ENCODE assay signal across 9 cellular contexts in genomic region chr18:48781990-48782368, GRCh38.
DNase-seq lines count a peak whose midpoint lies in the region; ATAC-seq, FAIRE-seq and TF ChIP-seq lines count a peak whose summit lies in the region.
"Had no signal": no experiment of that assay in that cellular context is flagged by ENCODE, and none has a peak within 500 bp of the region (broad histone marks: within the 10 kb centered on the region; RNA-seq: fewer than 3 reads in every experiment).

No MANE protein-coding gene starts in this region.

- FAIRE-seq in K562 (lab: Jason Lieb, UNC): no peak

- peak overlapping the region; percentile 32; the same call in 1 of the 2 replicates for H3K4me2 ChIP-seq in K562 (ENCODE audit: insufficient read depth, low read length)

- no peak overlapping the region for H3K4me3 ChIP-seq in K562
- H3K4me3 ChIP-seq in right cardiac atrium (ENCODE audit: low read length): no peak overlapping the region
- H3K4me3 ChIP-seq in ovary: no peak overlapping the region
- H3K4me3 ChIP-seq in upper lobe of left lung: no peak overlapping the region
- H3K4me3 ChIP-seq in A673 (ENCODE audit: low read depth, low read length, poor library complexity, severe bottlenecking): no peak overlapping the region

- no peak overlapping the region; the same call in 1 of the 2 replicates for H2AFZ ChIP-seq in K562 (ENCODE audit: low read depth, low read length)

- H3K36me3 ChIP-seq in K562 (ENCODE audit: control insufficient read depth, insufficient read depth, low read length): no peaks in the 10 kb centered on the region
- no peaks in the 10 kb centered on the region for H3K36me3 ChIP-seq in ovary
- peaks cover 0 to 4% (median 1%) of the 10 kb centered on the region in 4 donors for H3K36me3 ChIP-seq in upper lobe of left lung
- H3K36me3 ChIP-seq in A673 (ENCODE audit: insufficient read depth, low read length, poor library complexity, severe bottlenecking): no peaks in the 10 kb centered on the region

- peaks cover 24% of the 10 kb centered on the region for H4K20me1 ChIP-seq in K562 (replicated peaks; ENCODE audit: control insufficient read depth, insufficient read depth, low read length)

- H3K9ac ChIP-seq in K562 (ENCODE audit: insufficient read depth in 1 of 2, low read depth in 2 of 2, low read length in 2 of 2): peak overlapping the region; percentile 16 to 40; a peak in 1 of 4 replicates

- intact Hi-C loops in K562 (cut with micrococcal nuclease) (loop anchor here (2.0 to 10.0 kb wide), 3 partner anchors 113 to 397 kb away; no protein-coding TSS in a partner anchor), right cardiac atrium (cut with DNase I) (loop anchor here in 3 of 4 donors (2.0 to 10.0 kb wide), 6 partner anchors 45 to 393 kb away; no protein-coding TSS in a partner anchor), ovary (cut with DNase I) (loop anchor here in 2 of 4 donors (10.0 kb wide), 1 partner anchor 163 kb away; no protein-coding TSS in a partner anchor), A673 (cut with micrococcal nuclease; ENCODE audit: unreplicated experiment) (no loop called here)

- H3K27ac ChIP-seq in K562 (ENCODE audit: extremely low read depth, low read depth, low read length): peak overlapping the region; percentile 65; the same call in 2 of the 3 replicates
- H3K27ac ChIP-seq in right cardiac atrium (ENCODE audit: low read length): peak overlapping the region; percentile 99
- peak overlapping the region; percentile 42 to 86 for H3K27ac ChIP-seq in ovary
- H3K27ac ChIP-seq in upper lobe of left lung: peak overlapping the region; percentile 75 to 86 (median 83)
- H3K27ac ChIP-seq in A673 (ENCODE audit: low read depth, low read length, poor library complexity, severe bottlenecking): no peak overlapping the region

- H3K9me3 ChIP-seq in K562 (replicated peaks; ENCODE audit: control insufficient read depth, insufficient read depth, low read depth, low read length) (no peaks in the 10 kb centered on the region), right cardiac atrium (ENCODE audit: control insufficient read depth, low read length) (no peaks in the 10 kb centered on the region), ovary (no peaks in the 10 kb centered on the region), upper lobe of left lung (no peaks in the 10 kb centered on the region), A673 (ENCODE audit: low read depth, low read length, poor library complexity, severe bottlenecking) (no peaks in the 10 kb centered on the region)

- H3K4me1 ChIP-seq in K562 (replicated peaks in 1 of 2; ENCODE audit: control insufficient read depth in 2 of 2, insufficient read depth in 2 of 2, low read length in 2 of 2) (peaks cover 18 to 38% of the 10 kb centered on the region in 2 experiments), right cardiac atrium (ENCODE audit: control insufficient read depth, insufficient read depth, low read length) (peaks cover 49% of the 10 kb centered on the region), ovary (ENCODE audit: insufficient read depth) (peaks cover 32% of the 10 kb centered on the region), upper lobe of left lung (peaks cover 60 to 79% (median 70%) of the 10 kb centered on the region in 4 donors), A673 (ENCODE audit: insufficient read depth, low read length, poor library complexity, severe bottlenecking) (peaks cover 6% of the 10 kb centered on the region)

- WGBS in K562 (ENCODE audit: insufficient coverage, low coverage, missing lambda C conversion rate): 67% methylated on average over 2 of the region's 2 CpGs
- 19% methylated on average over 2 of the region's 2 CpGs for WGBS in right cardiac atrium
- 41 to 53% (median 44%) methylated on average over 2 of the region's 2 CpGs for WGBS in ovary, 3 donors
- WGBS in upper lobe of left lung, 2 donors: 72% methylated on average over 2 of the region's 2 CpGs; no CpG with 5 or more reads in 1 of the 2 donors

- POLR2A ChIA-PET in K562 (lab: Yijun Ruan, JAX): interaction anchor here (0.7 to 1.0 kb wide), 2 partner anchors 15 to 95 kb away, joined by 3 to 4 read pairs; no protein-coding TSS in a partner anchor
- POLR2A ChIA-PET in A673 (lab: Charles Lee; ENCODE audit: low non-redundant PET): no interaction called here

- no peak for TF ChIP-seq CTCF in K562 (IDR thresholded peaks at IDR 0.05 in 2 of 3, conservative IDR thresholded peaks at IDR 0.05 in 1 of 3; ENCODE audit: insufficient read depth in 2 of 3, low read depth in 1 of 3, low read length in 3 of 3)
- TF ChIP-seq CTCF in ovary (IDR thresholded peaks at IDR 0.05): no peak
- no peak for TF ChIP-seq CTCF in upper lobe of left lung (IDR thresholded peaks at IDR 0.05)
- TF ChIP-seq CTCF in A673 (conservative IDR thresholded peaks at IDR 0.05; ENCODE audit: low read depth, low read length): no peak

- H3K79me2 ChIP-seq in K562 (ENCODE audit: control insufficient read depth, insufficient read depth, low read length): no peaks in the 10 kb centered on the region

- H3K9me1 ChIP-seq in K562 (ENCODE audit: control insufficient read depth, insufficient read depth, low read length): no peaks in the 10 kb centered on the region

- TF ChIP-seq POLR2A in K562 (conservative IDR thresholded peaks at IDR 0.05) (no peak), ovary (IDR thresholded peaks at IDR 0.05) (no peak), upper lobe of left lung (IDR thresholded peaks at IDR 0.05) (no peak)

- no peaks in the 10 kb centered on the region for H3K27me3 ChIP-seq in K562 (ENCODE audit: control insufficient read depth in 2 of 2, insufficient read depth in 2 of 2, low read length in 2 of 2)
- no peaks in the 10 kb centered on the region for H3K27me3 ChIP-seq in right cardiac atrium (ENCODE audit: control insufficient read depth, insufficient read depth)
- no peaks in the 10 kb centered on the region for H3K27me3 ChIP-seq in ovary
- no peaks in the 10 kb centered on the region for H3K27me3 ChIP-seq in upper lobe of left lung
- H3K27me3 ChIP-seq in A673 (replicated peaks; ENCODE audit: insufficient read depth, low read depth, low read length, poor library complexity): no peaks in the 10 kb centered on the region

- DNase-seq in K562 (ENCODE audit: extremely low read depth in 1 of 4, low spot score in 3 of 4): no peak
- peak in 1 of 3 donors; percentile 80 for DNase-seq in right cardiac atrium
- no peak for DNase-seq in ovary
- no peak for DNase-seq in upper lobe of left lung
- no peak for DNase-seq in A673 (ENCODE audit: low spot score)
- DNase-seq in C1 segment of cervical spinal cord (lab: John Stamatoyannopoulos, UW): no peak
- DNase-seq: DMS153, NCI-H526 had no signal

- BruUV-seq in K562 (replicated peaks; lab: Mats Ljungman, UMichigan) (no TSS peak), A673 (replicated peaks; lab: Mats Ljungman, UMichigan) (no TSS peak)

- ATAC-seq in K562 (no peak), right cardiac atrium (peak in 1 of 2 donors; percentile 0), upper lobe of left lung (ENCODE audit: low FRiP score in 2 of 2) (no peak), GM18870 (IDR thresholded peaks at IDR 0.05; ENCODE audit: unreplicated experiment) (no peak)

- TF ChIP-seq RAD21 in K562 (CRISPR knock-in tag; conservative IDR thresholded peaks at IDR 0.05 in 1 of 2, IDR thresholded peaks at IDR 0.05 in 1 of 2): no peak

- TF ChIP-seq EP300 in K562 (IDR thresholded peaks at IDR 0.05; ENCODE audit: low read length) (no peak), ovary (IDR thresholded peaks at IDR 0.05) (no peak), upper lobe of left lung (IDR thresholded peaks at IDR 0.05) (no peak)

- in situ Hi-C loops in K562 (cut with MboI): no loop called here

- CTCF ChIA-PET in K562 (lab: Yijun Ruan, JAX; ENCODE audit: low intra/inter-chr PET ratio) (no interaction called here), A673 (lab: Charles Lee) (no interaction called here)

TF ChIP-seq in K562, 482 proteins besides CTCF, POLR2A, EP300 and RAD21:
- no peak for TF ChIP-seq BRD4 (IDR thresholded peaks at IDR 0.05)
- TF ChIP-seq ILK (tag; IDR thresholded peaks at IDR 0.05; ENCODE audit: borderline replicate concordance, low read depth): no peak
- no peak for TF ChIP-seq ZBTB12 (CRISPR knock-in tag; IDR thresholded peaks at IDR 0.05)
- no peak for TF ChIP-seq ZNF584 (CRISPR knock-in tag; IDR thresholded peaks at IDR 0.05; ENCODE audit: low read depth)
- TF ChIP-seq SOX6 (IDR thresholded peaks at IDR 0.05): no peak
- no peak for TF ChIP-seq ZNF764 (CRISPR knock-in tag; IDR thresholded peaks at IDR 0.05; ENCODE audit: low read depth)
- TF ChIP-seq KLF16 (IDR thresholded peaks at IDR 0.05): no peak
- no peak for TF ChIP-seq SUPT5H (IDR thresholded peaks at IDR 0.05)
- no peak for TF ChIP-seq GTF2A2 (tag; IDR thresholded peaks at IDR 0.05)
- no peak for TF ChIP-seq ZBTB8A (IDR thresholded peaks at IDR 0.05; ENCODE audit: partially characterized antibody)
- no peak for TF ChIP-seq ZNF212 (CRISPR knock-in tag; IDR thresholded peaks at IDR 0.05)
- no peak for TF ChIP-seq NR2C2 (CRISPR knock-in tag; IDR thresholded peaks at IDR 0.05)
- no peak for TF ChIP-seq NR2C2 (tag; IDR thresholded peaks at IDR 0.05)
- no peak for TF ChIP-seq TBL1XR1 (IDR thresholded peaks at IDR 0.05; ENCODE audit: low read length in 2 of 2)
- TF ChIP-seq MXD1 (CRISPR knock-in tag; IDR thresholded peaks at IDR 0.05; ENCODE audit: borderline replicate concordance, poor library complexity, severe bottlenecking): no peak
- TF ChIP-seq MCM5 (IDR thresholded peaks at IDR 0.05; ENCODE audit: low read depth): no peak
- TF ChIP-seq CEBPB (tag; IDR thresholded peaks at IDR 0.05): no peak
- no peak for TF ChIP-seq ZNF766 (CRISPR knock-in tag; conservative IDR thresholded peaks at IDR 0.05)
- no peak for TF ChIP-seq ZNF232 (CRISPR knock-in tag; IDR thresholded peaks at IDR 0.05)
- TF ChIP-seq ZNF76 (CRISPR knock-in tag; IDR thresholded peaks at IDR 0.05; ENCODE audit: borderline replicate concordance): no peak
